Comparison of ENCODE assay signal across 1 cellular context in the genomic region with DNA sequence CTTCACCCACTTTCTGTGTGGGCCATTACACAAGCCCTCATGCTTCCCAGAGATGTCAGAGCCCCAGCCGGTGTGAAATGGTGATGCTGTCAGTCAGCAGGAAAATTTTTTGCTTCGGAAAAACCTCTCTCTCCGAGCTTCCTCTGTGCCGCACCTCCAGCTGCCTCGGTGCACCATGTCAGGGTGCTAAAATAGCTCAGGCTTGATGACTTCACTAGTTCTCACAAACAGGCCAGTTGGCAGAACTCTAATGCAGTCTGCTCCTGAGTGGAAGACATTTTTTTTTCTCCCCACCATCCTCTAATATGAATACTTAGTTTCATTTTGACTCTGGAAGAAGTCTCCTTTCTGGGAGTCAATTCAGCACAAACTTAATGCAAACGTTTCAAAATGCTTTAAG.
TF ChIP-seq lines count a peak whose summit lies in the region.

No MANE protein-coding gene starts in this region.

TF ChIP-seq in GM12878, 131 proteins besides CTCF, POLR2A, EP300 and RAD21 (continued from another document):
- peak; percentile 30; the same call in 1 of the 2 replicates for TF ChIP-seq NFIC (IDR thresholded peaks at IDR 0.05; ENCODE audit: low read depth, low read length)
- TF ChIP-seq JUNB (IDR thresholded peaks at IDR 0.05) = peak; percentile 66
- TF ChIP-seq CHD1 (IDR thresholded peaks at IDR 0.05; ENCODE audit: low read depth, low read length) = no peak
- no peak for TF ChIP-seq ZSCAN29 (IDR thresholded peaks at IDR 0.05)
